In the genomic region with DNA sequence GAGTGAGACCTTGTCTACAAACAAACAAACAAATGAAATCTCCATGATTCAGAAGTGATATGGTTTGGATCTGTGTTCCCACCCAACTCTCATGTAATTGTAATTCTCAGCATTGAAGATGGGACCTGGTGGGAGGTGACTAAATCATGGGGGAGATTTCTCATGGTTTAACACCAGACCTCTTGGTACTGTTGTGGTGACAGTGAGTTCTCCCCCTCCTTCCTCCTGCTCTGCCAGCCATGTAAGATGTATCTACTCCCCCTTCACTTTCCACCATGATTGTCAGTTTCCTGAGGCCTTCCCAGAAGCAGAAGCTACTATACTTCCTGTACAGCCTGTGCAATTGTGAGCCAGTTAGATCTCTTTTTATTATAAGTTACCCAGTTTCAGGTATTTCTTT, we compare ENCODE assay signal across 12 cellular contexts.
"Had no signal": no experiment of that assay in that cellular context is flagged by ENCODE, and none has a peak within 500 bp of the region (broad histone marks: within the 10 kb centered on the region; RNA-seq: fewer than 3 reads in every experiment).

No MANE protein-coding gene starts in this region.

- H3K27me3 Mint-ChIP-seq: brain had no signal

- H3K27ac Mint-ChIP-seq: activated CD4-positive, alpha-beta T cell treated with anti-CD3 and anti-CD28 coated beads, Interleukin-2, amount 10 ng/mL, durations not matched to agents 7 days and 5 days; activated CD8-positive, alpha-beta memory T cell treated with anti-CD3 and anti-CD28 coated beads, Interleukin-2, amount 10 ng/mL, durations not matched to agents 7 days and 5 days; brain; WTC11 had no signal

- H3K4me1 Mint-ChIP-seq: WTC11 had no signal

- DNase-seq: activated CD4-positive, alpha-beta T cell treated with anti-CD3 and anti-CD28 coated beads, Interleukin-2, amount 10 ng/mL, durations not matched to agents 7 days and 5 days; activated CD8-positive, alpha-beta memory T cell treated with anti-CD3 and anti-CD28 coated beads, Interleukin-2, amount 10 ng/mL, durations not matched to agents 7 days and 5 days; activated naive CD4-positive, alpha-beta T cell; activated T-cell treated with anti-CD3 and anti-CD28 coated beads, Interleukin-2, amount 50 U/mL, for 4 hours; central memory CD4-positive, alpha-beta T cell; islet precursor cell; right cardiac atrium; stimulated activated CD4-positive, alpha-beta T cell treated with anti-CD3 and anti-CD28 coated beads, Interleukin-4, amount 100 ng/mL, for 4 hours; stimulated activated CD8-positive, alpha-beta memory T cell treated with anti-CD3 and anti-CD28 coated beads, Interleukin-4, amount 100 ng/mL, for 48 hours had no signal

- H3K9me3 Mint-ChIP-seq: activated CD4-positive, alpha-beta T cell treated with anti-CD3 and anti-CD28 coated beads, Interleukin-2, amount 10 ng/mL, durations not matched to agents 7 days and 5 days; activated T-cell treated with anti-CD3 and anti-CD28 coated beads, Interleukin-2, amount 50 U/mL, for 4 hours; brain; neural crest cell; WTC11 had no signal

- H3K4me3 Mint-ChIP-seq: activated CD4-positive, alpha-beta T cell treated with anti-CD3 and anti-CD28 coated beads, Interleukin-2, amount 10 ng/mL, durations not matched to agents 7 days and 5 days; activated CD8-positive, alpha-beta memory T cell treated with anti-CD3 and anti-CD28 coated beads, Interleukin-2, amount 10 ng/mL, durations not matched to agents 7 days and 5 days; activated T-cell treated with anti-CD3 and anti-CD28 coated beads, Interleukin-2, amount 50 U/mL, for 4 hours; brain; neural crest cell; WTC11 had no signal

- H3K36me3 Mint-ChIP-seq: brain, WTC11 had no signal

- ATAC-seq: activated CD8-positive, alpha-beta memory T cell treated with anti-CD3 and anti-CD28 coated beads, Interleukin-2, amount 10 ng/mL, durations not matched to agents 7 days and 5 days; right cardiac atrium; WTC11 had no signal
